Comparison of ENCODE assay signal across 8 cellular contexts in genomic region chr1:8629241-8630091, GRCh38.
DNase-seq lines count a peak whose midpoint lies in the region; ATAC-seq and TF ChIP-seq lines count a peak whose summit lies in the region.

No MANE protein-coding gene starts in this region.

- H3K18ac ChIP-seq in mesendoderm (ENCODE audit: low read length): no peak overlapping the region

- TF ChIP-seq CTCF in A673 (conservative IDR thresholded peaks at IDR 0.05; ENCODE audit: low read depth, low read length) (no peak), dorsolateral prefrontal cortex (IDR thresholded peaks at IDR 0.05 in 54 of 56, conservative IDR thresholded peaks at IDR 0.05 in 2 of 56; ENCODE audit: low read depth in 1 of 56, partially characterized antibody in 56 of 56) (peak in 4 of 56 donors; percentile 4 to 15 (median 10)), suprapubic skin (IDR thresholded peaks at IDR 0.05) (no peak)

- H3K27me3 ChIP-seq in A673 (replicated peaks; ENCODE audit: insufficient read depth, low read depth, low read length, poor library complexity) (no peaks in the 10 kb centered on the region), dorsolateral prefrontal cortex (no peaks in the 10 kb centered on the region), suprapubic skin (no peaks in the 10 kb centered on the region), mesendoderm (ENCODE audit: insufficient read depth, low read length, poor library complexity) (no peaks in the 10 kb centered on the region)

- intact Hi-C loops in A673 (cut with micrococcal nuclease; ENCODE audit: unreplicated experiment): no loop called here
- intact Hi-C loops in dorsolateral prefrontal cortex (cut with DNase I): loop anchor here in 1 of 2 donors (5.0 kb wide), 1 partner anchor 38 kb away; no protein-coding TSS in a partner anchor

- no peak overlapping the region for H2AK5ac ChIP-seq in mesendoderm (ENCODE audit: low read length)

- WGBS in suprapubic skin: 78% methylated on average over 7 of the region's 7 CpGs
- WGBS in mesendoderm (ENCODE audit: extremely low coverage, insufficient coverage, low lambda C conversion rate): no CpG with 5 or more reads among the region's 7 CpGs

- peaks cover 85% of the 10 kb centered on the region for H3K4me1 ChIP-seq in A673 (ENCODE audit: insufficient read depth, low read length, poor library complexity, severe bottlenecking)
- H3K4me1 ChIP-seq in suprapubic skin: peaks cover 13% of the 10 kb centered on the region
- peaks cover 7% of the 10 kb centered on the region for H3K4me1 ChIP-seq in mesendoderm (ENCODE audit: control insufficient read depth, low read depth, low read length)

- DNase-seq in A673 (ENCODE audit: low spot score) (no peak), NCI-H2227 (lab: John Stamatoyannopoulos, UW; ENCODE audit: unreplicated experiment) (peak; percentile 84), dorsolateral prefrontal cortex (peak in 1 of 10 donors; percentile 53), pons (ENCODE audit: low spot score) (peak; percentile 91), suprapubic skin (ENCODE audit: low spot score in 2 of 2) (no peak), mesendoderm (no peak)

- H4K8ac ChIP-seq in mesendoderm (ENCODE audit: low read depth, low read length): no peak overlapping the region

- peak; percentile 78 for ATAC-seq in GM18517 (IDR thresholded peaks at IDR 0.05; ENCODE audit: unreplicated experiment)
- peak; percentile 86 for ATAC-seq in HG02884 (IDR thresholded peaks at IDR 0.05; ENCODE audit: unreplicated experiment)

- no peaks in the 10 kb centered on the region for H3K9me3 ChIP-seq in A673 (ENCODE audit: low read depth, low read length, poor library complexity, severe bottlenecking)
- no peaks in the 10 kb centered on the region for H3K9me3 ChIP-seq in suprapubic skin

- no peak overlapping the region for H3K4ac ChIP-seq in mesendoderm (ENCODE audit: low read depth, low read length)

- no peak overlapping the region for H2BK15ac ChIP-seq in mesendoderm (replicated peaks; ENCODE audit: low read depth)

- no peak overlapping the region for H3K4me2 ChIP-seq in mesendoderm (ENCODE audit: low read length)

- no peak overlapping the region for H2BK5ac ChIP-seq in mesendoderm (ENCODE audit: low read length)

- H3K9ac ChIP-seq in mesendoderm (ENCODE audit: low read length): no peak overlapping the region

- BruUV-seq in A673 (replicated peaks; lab: Mats Ljungman, UMichigan): no TSS peak

- TF ChIP-seq POLR2A in suprapubic skin (IDR thresholded peaks at IDR 0.05): no peak

- POLR2A ChIA-PET in A673 (lab: Charles Lee; ENCODE audit: low non-redundant PET): no interaction called here

- CTCF ChIA-PET in A673 (lab: Charles Lee): no interaction called here

- peak overlapping the region; percentile 48 for H3K27ac ChIP-seq in A673 (ENCODE audit: low read depth, low read length, poor library complexity, severe bottlenecking)
- peak overlapping the region; percentile 21 to 97 (median 90) for H3K27ac ChIP-seq in dorsolateral prefrontal cortex
- H3K27ac ChIP-seq in suprapubic skin: no peak overlapping the region
- H3K27ac ChIP-seq in mesendoderm (ENCODE audit: low read depth, low read length): no peak overlapping the region

- H2BK120ac ChIP-seq in mesendoderm (ENCODE audit: low read depth, low read length): no peak overlapping the region

- H3K4me3 ChIP-seq in A673 (ENCODE audit: low read depth, low read length, poor library complexity, severe bottlenecking) (no peak overlapping the region), dorsolateral prefrontal cortex (peak overlapping the region in 55 of 59 donors; percentile 0 to 61 (median 28)), suprapubic skin (no peak overlapping the region), mesendoderm (ENCODE audit: low read length) (no peak overlapping the region)

- peaks cover 62% of the 10 kb centered on the region for H3K79me2 ChIP-seq in mesendoderm (ENCODE audit: control insufficient read depth, insufficient read depth, low read length)

- no peak overlapping the region for H4K5ac ChIP-seq in mesendoderm (ENCODE audit: low read length)

- no peak overlapping the region for H3K56ac ChIP-seq in mesendoderm (ENCODE audit: low read length)

- no peak for TF ChIP-seq EP300 in suprapubic skin (IDR thresholded peaks at IDR 0.05)

- H3K79me1 ChIP-seq in mesendoderm (ENCODE audit: low read length): peaks cover 11% of the 10 kb centered on the region

- H3K23ac ChIP-seq in mesendoderm (ENCODE audit: low read length): no peak overlapping the region

- H3K36me3 ChIP-seq in A673 (ENCODE audit: insufficient read depth, low read length, poor library complexity, severe bottlenecking) (peaks cover 4% of the 10 kb centered on the region), suprapubic skin (no peaks in the 10 kb centered on the region), mesendoderm (ENCODE audit: control insufficient read depth, insufficient read depth, low read length) (no peaks in the 10 kb centered on the region)

Comparison
In these comparisons a context has a peak if more than half of its experiments do, and no peak if none do; other contexts are left out.
1. DNase-seq: peak in NCI-H2227 (single experiment) and pons (single experiment); none in A673 (single experiment), suprapubic skin (0 of 2) and mesendoderm (single experiment).
2. H3K27ac ChIP-seq: peak in A673 (single experiment) and dorsolateral prefrontal cortex (59 of 59); none in suprapubic skin (single experiment) and mesendoderm (single experiment).
3. H3K4me3 ChIP-seq: peak in dorsolateral prefrontal cortex (55 of 59); none in A673 (single experiment), suprapubic skin (single experiment) and mesendoderm (single experiment).